Comparison of ENCODE assay signal across 8 cellular contexts in the genomic region with DNA sequence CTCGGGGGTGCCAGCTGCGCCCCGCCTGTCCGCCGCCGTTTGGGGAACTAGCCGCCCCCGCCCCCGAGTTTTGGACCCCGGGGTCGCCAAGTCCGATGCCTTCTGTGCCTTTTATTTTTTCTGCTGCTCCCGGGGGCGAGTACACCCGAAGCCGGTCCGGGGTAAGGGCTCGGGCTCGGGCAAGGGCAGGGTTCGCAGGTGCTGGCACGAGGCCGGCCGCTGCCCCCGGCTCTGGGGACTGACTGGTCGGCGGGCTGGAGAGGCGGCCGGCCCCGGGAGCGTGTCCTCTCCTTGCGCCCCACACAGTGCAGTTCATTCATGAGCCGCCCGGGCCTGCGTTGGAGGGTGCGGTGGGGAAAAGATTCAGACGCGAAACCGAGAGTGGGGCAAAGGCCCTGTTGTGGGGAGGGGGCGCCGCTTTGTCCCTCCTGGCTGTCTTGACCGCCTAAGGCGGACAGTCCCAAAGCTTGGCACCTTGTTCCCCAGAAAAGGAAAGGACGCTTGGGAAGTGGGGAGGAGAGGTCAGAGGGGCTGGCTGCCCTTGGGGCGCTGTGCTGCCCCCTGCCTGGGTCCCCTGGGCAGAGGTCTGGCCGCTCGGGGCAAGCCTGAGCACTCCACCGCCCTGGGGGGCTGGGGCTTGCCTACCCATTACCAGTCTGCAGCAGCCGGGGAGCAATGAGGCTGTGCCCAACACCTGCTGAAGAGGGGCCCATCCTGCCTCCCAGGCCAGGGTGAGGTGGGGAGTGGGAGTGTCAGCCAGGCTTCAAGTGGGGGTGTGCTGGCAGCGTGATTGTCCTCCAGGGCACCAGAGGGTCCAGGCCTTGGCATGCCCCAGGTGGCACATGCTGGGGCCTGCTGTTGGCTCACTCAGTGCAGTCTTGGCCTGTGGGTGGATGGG. TPM values are rescaled to one million over a fixed set of nuclear protein-coding genes. Genes with fewer than 3 reads are reported as not detected.
A peak's percentile ranks its signal among the peaks of the same experiment; 100 is the strongest.
DNase-seq lines count a peak whose midpoint lies in the region; ATAC-seq and TF ChIP-seq lines count a peak whose summit lies in the region.

No MANE protein-coding gene starts in this region.

- no peak overlapping the region for H2BK5ac ChIP-seq in trophoblast cell (ENCODE audit: low read depth, low read length, poor library complexity)

- peaks cover 5% of the 10 kb centered on the region for H3K36me3 Mint-ChIP-seq in activated naive CD8-positive, alpha-beta T cell

- intact Hi-C loops in heart left ventricle (cut with DNase I), result no loop called here

- H3K27ac ChIP-seq in Karpas-422 (ENCODE audit: low read length) (no peak overlapping the region), heart left ventricle (peak overlapping the region in 11 of 12 donors; percentile 67 to 98 (median 91)), trophoblast cell (ENCODE audit: low read depth, low read length) (no peak overlapping the region)

- peak in 3 of 12 donors; percentile 15 to 30 (median 15) for TF ChIP-seq CTCF in heart left ventricle (IDR thresholded peaks at IDR 0.05)

- 3 to 7% (median 5%) methylated on average over 31 to 49 of the region's 49 CpGs for WGBS in heart left ventricle, 4 donors
- no CpG with 5 or more reads among the region's 49 CpGs for WGBS in trophoblast cell (ENCODE audit: extremely low coverage, insufficient coverage, insufficient read length)

- no peak overlapping the region for H3K27ac Mint-ChIP-seq in activated naive CD8-positive, alpha-beta T cell

- H4K8ac ChIP-seq in trophoblast cell (ENCODE audit: low read depth, low read length), result peak overlapping the region; percentile 91

- peak overlapping the region; percentile 76 for H3K4me3 Mint-ChIP-seq in activated naive CD8-positive, alpha-beta T cell

- no peaks in the 10 kb centered on the region for H3K9me2 ChIP-seq in Karpas-422 (replicated peaks; ENCODE audit: insufficient read depth, low read length)

- peak overlapping the region; percentile 59 for H4K12ac ChIP-seq in trophoblast cell (ENCODE audit: low read depth, low read length)

- H2AFZ ChIP-seq in Karpas-422 (ENCODE audit: low read length) (peak overlapping the region; percentile 89; the same call in 1 of the 2 replicates), trophoblast cell (ENCODE audit: insufficient read depth, low read length, poor library complexity) (peak overlapping the region; percentile 98)

- no peak for TF ChIP-seq POLR2A in heart left ventricle (IDR thresholded peaks at IDR 0.05)

- H4K20me1 ChIP-seq in Karpas-422 (ENCODE audit: insufficient read depth, low read depth, low read length), result peaks cover 18% of the 10 kb centered on the region; the same call in 1 of the 2 replicates

- H3K4me1 ChIP-seq in Karpas-422 (ENCODE audit: low read length) (peaks cover 41% of the 10 kb centered on the region), heart left ventricle (peaks cover 2 to 70% (median 41%) of the 10 kb centered on the region in 12 donors), trophoblast cell (ENCODE audit: control insufficient read depth in 1 of 2, insufficient read depth in 2 of 2, low read length in 2 of 2) (peaks cover 7 to 13% of the 10 kb centered on the region in 2 experiments)

- peak overlapping the region; percentile 82 for H3K9ac ChIP-seq in Karpas-422 (ENCODE audit: low read length)
- peak overlapping the region; percentile 45 for H3K9ac ChIP-seq in trophoblast cell (ENCODE audit: low read length)

- peak overlapping the region; percentile 55 for H2AK5ac ChIP-seq in trophoblast cell (ENCODE audit: low read length)

- H3K79me2 ChIP-seq in Karpas-422 (ENCODE audit: low read length) (peaks cover 39% of the 10 kb centered on the region), trophoblast cell (ENCODE audit: control insufficient read depth, insufficient read depth, low read length, poor library complexity) (peaks cover 21% of the 10 kb centered on the region)

- H2BK120ac ChIP-seq in trophoblast cell (ENCODE audit: insufficient read depth, low read length, poor library complexity), result peak overlapping the region; percentile 52

- no peaks in the 10 kb centered on the region for H3K27me3 Mint-ChIP-seq in activated naive CD8-positive, alpha-beta T cell

- no peak overlapping the region for H3K23ac ChIP-seq in trophoblast cell (ENCODE audit: low read length)

- no peaks in the 10 kb centered on the region for H3K9me3 ChIP-seq in Karpas-422 (ENCODE audit: low read length)
- H3K9me3 ChIP-seq in heart left ventricle, result no peaks in the 10 kb centered on the region
- H3K9me3 ChIP-seq in trophoblast cell (ENCODE audit: insufficient read depth, low read depth, low read length), result no peaks in the 10 kb centered on the region

- peak overlapping the region; percentile 94 for H3K4me2 ChIP-seq in Karpas-422 (ENCODE audit: low read depth, low read length, poor library complexity, severe bottlenecking)
- H3K4me2 ChIP-seq in trophoblast cell (ENCODE audit: low read length), result peak overlapping the region; percentile 97

- peak overlapping the region; percentile 93 for H3K4ac ChIP-seq in trophoblast cell (ENCODE audit: low read depth, low read length)

- peak in 3 of 4 donors; percentile 44 to 59 (median 51) for ATAC-seq in heart left ventricle
- no peak for ATAC-seq in GM21381 (IDR thresholded peaks at IDR 0.05; ENCODE audit: unreplicated experiment)
- ATAC-seq in HG03378 (IDR thresholded peaks at IDR 0.05; ENCODE audit: unreplicated experiment), result no peak

- peak overlapping the region; percentile 88 for H3K14ac ChIP-seq in trophoblast cell (ENCODE audit: low read length)

- H3K18ac ChIP-seq in trophoblast cell (ENCODE audit: low read length), result peak overlapping the region; percentile 94

- no peaks in the 10 kb centered on the region; the same call in 1 of the 2 replicates for H3K27me3 ChIP-seq in Karpas-422 (ENCODE audit: low read length)
- H3K27me3 ChIP-seq in heart left ventricle, result no peaks in the 10 kb centered on the region
- no peaks in the 10 kb centered on the region for H3K27me3 ChIP-seq in trophoblast cell (ENCODE audit: insufficient read depth, low read length)

- no peaks in the 10 kb centered on the region for H3K9me3 Mint-ChIP-seq in activated naive CD8-positive, alpha-beta T cell (ENCODE audit: low read depth)

- H3K36me3 ChIP-seq in Karpas-422 (ENCODE audit: insufficient read depth, low read length), result peaks cover 10% of the 10 kb centered on the region; the same call in 1 of the 2 replicates
- peaks cover 0 to 6% (median 0%) of the 10 kb centered on the region in 9 donors for H3K36me3 ChIP-seq in heart left ventricle
- H3K36me3 ChIP-seq in trophoblast cell (ENCODE audit: control insufficient read depth in 1 of 2, insufficient read depth in 2 of 2, low read length in 2 of 2), result no peaks in the 10 kb centered on the region

- peak; percentile 63 for DNase-seq in activated CD8-positive, alpha-beta memory T cell treated with anti-CD3 and anti-CD28 coated beads for 24 hours
- DNase-seq in activated CD8-positive, alpha-beta memory T cell treated with anti-CD3 and anti-CD28 coated beads, Interleukin-2, amount 50 U/mL, for 4 hours, result no peak
- no peak for DNase-seq in Karpas-422
- DNase-seq in heart left ventricle, result peak; percentile 38 to 72 (median 52)
- peak in 1 of 2 donors; percentile 38 for DNase-seq in trophoblast cell

- peak overlapping the region; percentile 81 for H4K91ac ChIP-seq in trophoblast cell (ENCODE audit: low read depth, low read length)

- H3K79me1 ChIP-seq in trophoblast cell (ENCODE audit: low read length), result peaks cover 12% of the 10 kb centered on the region

- H3K4me1 Mint-ChIP-seq in activated naive CD8-positive, alpha-beta T cell (ENCODE audit: low read depth), result peaks cover 43% of the 10 kb centered on the region

- H3K4me3 ChIP-seq in Karpas-422 (ENCODE audit: low read length) (peak overlapping the region; percentile 82), heart left ventricle (peak overlapping the region; percentile 48 to 99 (median 96)), trophoblast cell (ENCODE audit: low read depth, low read length) (peak overlapping the region; percentile 83)

- H2BK12ac ChIP-seq in trophoblast cell (ENCODE audit: low read length), result peak overlapping the region; percentile 20

RNA-seq across cellular contexts. Expression of a gene that starts 0.9 kb away (rescaled TPM):
- 4.5 and 9.1 TPM in 2 replicates for total RNA-seq in Karpas-422 (2014; rRNA removed; shearing (Covaris generic); ENCODE audit: low replicate concordance)
- total RNA-seq in heart left ventricle, result 10 to 100 TPM; 36.2 to 52.9 (median 43.0) TPM
- polyA plus RNA-seq in heart left ventricle, result 10 to 100 TPM; 26.2 to 37.0 TPM
- 36.4 and 36.9 TPM in 2 replicates for polyA plus RNA-seq in trophoblast cell (2013)

RNA-seq across cellular contexts. Expression of a gene that starts 1.0 kb away (rescaled TPM):
- total RNA-seq in Karpas-422 (2014; rRNA removed; shearing (Covaris generic); ENCODE audit: low replicate concordance), result 80.1 and 82.9 TPM in 2 replicates
- 10 to 100 TPM; 35.3 to 60.2 (median 44.1) TPM for total RNA-seq in heart left ventricle
- polyA plus RNA-seq in heart left ventricle, result 10 to 100 TPM; 40.5 to 72.9 TPM
- polyA plus RNA-seq in trophoblast cell (2013), result 79.2 and 82.1 TPM in 2 replicates

RNA-seq across cellular contexts. Expression of a gene that starts 30.4 kb away (rescaled TPM):
- not detected in 2 replicates for total RNA-seq in Karpas-422 (2014; rRNA removed; shearing (Covaris generic); ENCODE audit: low replicate concordance)
- 1 to 10 TPM in 2 of 9 donors, under 1 TPM in 4, not detected in 3; 0.23 to 1.8 (median 0.44) TPM for total RNA-seq in heart left ventricle
- polyA plus RNA-seq in heart left ventricle, result under 1 TPM; 0.08 to 0.35 TPM
- 0.06 and 0.07 TPM in 2 replicates for polyA plus RNA-seq in trophoblast cell (2013)

Comparison
In these comparisons a context has a peak if more than half of its experiments do, and no peak if none do; other contexts are left out.
1. DNase-seq: peak in activated CD8-positive, alpha-beta memory T cell treated with anti-CD3 and anti-CD28 coated beads for 24 hours (single experiment) and heart left ventricle (5 of 5); none in activated CD8-positive, alpha-beta memory T cell treated with anti-CD3 and anti-CD28 coated beads, Interleukin-2, amount 50 U/mL, for 4 hours (single experiment) and Karpas-422 (single experiment).
2. H3K27ac ChIP-seq: peak in heart left ventricle (11 of 12); none in Karpas-422 (single experiment) and trophoblast cell (single experiment).
3. ATAC-seq: peak in heart left ventricle (3 of 4); none in GM21381 (single experiment) and HG03378 (single experiment).
4. Peak in every context shown above with its lines, with median percentiles within 50 percentile points of each other: H3K4me3 ChIP-seq.